Comparison of ENCODE assay signal across 7 cellular contexts in the genomic region with DNA sequence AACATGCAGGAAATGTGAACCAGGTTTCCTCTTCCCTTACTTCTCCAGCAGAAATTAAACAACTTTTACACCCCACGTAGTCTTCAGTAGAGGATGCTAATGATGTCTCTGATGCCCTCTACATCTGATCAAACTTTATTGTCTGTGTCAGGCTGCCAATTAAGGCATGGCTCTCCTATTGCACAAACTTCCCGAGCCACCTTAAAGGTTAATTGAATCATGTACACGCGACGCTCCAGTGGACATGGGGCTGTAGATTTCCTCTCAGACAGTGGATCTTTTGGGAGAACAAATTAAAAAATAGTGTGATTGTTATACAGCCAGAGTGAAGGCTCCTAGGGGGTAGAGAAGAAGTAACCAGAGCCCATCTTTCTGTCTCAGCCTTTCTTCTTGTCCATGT.
"Had no signal": no experiment of that assay in that cellular context is flagged by ENCODE, and none has a peak within 500 bp of the region (broad histone marks: within the 10 kb centered on the region; RNA-seq: fewer than 3 reads in every experiment).

No MANE protein-coding gene starts in this region.

- H3K4me3 ChIP-seq: GM12878 had no signal

- DNase-seq: GDM1, GF-D8 had no signal

- FAIRE-seq: G401.6, GM12878, GM12891, GM12892, GM18507 had no signal
